10 cellular contexts compared by ENCODE assay signal in the genomic region with DNA sequence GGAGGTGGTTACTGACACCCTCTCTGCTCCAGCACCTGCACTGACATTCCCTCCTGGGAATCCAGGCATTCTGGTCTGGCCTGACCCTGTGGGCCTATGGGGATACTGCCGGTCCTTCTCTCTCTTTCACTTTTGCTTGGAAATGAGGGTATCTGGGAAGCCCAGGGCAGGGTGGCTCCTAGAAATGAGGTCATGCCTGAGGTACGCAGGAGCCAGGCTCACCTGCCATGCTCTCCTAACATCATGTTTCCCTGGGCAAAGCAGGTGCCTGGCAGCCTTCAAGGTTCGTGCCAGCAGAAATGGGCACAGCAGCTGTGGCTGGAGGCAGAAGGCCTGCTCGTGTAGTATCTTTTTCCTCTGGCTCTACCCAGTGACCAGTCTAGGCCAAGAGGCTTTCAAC. TPM values are rescaled to one million over a fixed set of nuclear protein-coding genes. Genes with fewer than 3 reads are reported as not detected.
A peak's percentile ranks its signal among the peaks of the same experiment; 100 is the strongest.
DNase-seq lines count a peak whose midpoint lies in the region; ATAC-seq, FAIRE-seq and TF ChIP-seq lines count a peak whose summit lies in the region.
"Had no signal": no experiment of that assay in that cellular context is flagged by ENCODE, and none has a peak within 500 bp of the region (broad histone marks: within the 10 kb centered on the region; RNA-seq: fewer than 3 reads in every experiment).

No MANE protein-coding gene starts in this region.

- no peaks in the 10 kb centered on the region for H3K36me3 Mint-ChIP-seq in brain
- H3K36me3 Mint-ChIP-seq in glutamatergic neuron (ENCODE audit: unreplicated experiment) = no peaks in the 10 kb centered on the region

- H3K27me3 ChIP-seq in Loucy (ENCODE audit: insufficient read depth, low read length, poor library complexity, severe bottlenecking) (no peaks in the 10 kb centered on the region), keratinocyte (ENCODE audit: control insufficient read depth, extremely low read depth, insufficient read depth, low read length) (no peaks in the 10 kb centered on the region), spleen (replicated peaks in 1 of 7) (peaks cover 0 to 45% (median 0%) of the 10 kb centered on the region in 7 donors)

- TF ChIP-seq CTCF in Loucy (conservative IDR thresholded peaks at IDR 0.05; ENCODE audit: low read length) (no peak), brain (conservative IDR thresholded peaks at IDR 0.05) (no peak), keratinocyte (optimal IDR thresholded peaks at IDR 0.05 in 1 of 3, IDR thresholded peaks at IDR 0.05 in 1 of 3, conservative IDR thresholded peaks at IDR 0.05 in 1 of 3; ENCODE audit: extremely low read depth in 1 of 3, insufficient read depth in 2 of 3, low read length in 3 of 3) (no peak), spleen (IDR thresholded peaks at IDR 0.05 in 8 of 11, conservative IDR thresholded peaks at IDR 0.05 in 3 of 11) (no peak), glutamatergic neuron (IDR thresholded peaks at IDR 0.05; ENCODE audit: partially characterized antibody, unreplicated experiment) (no peak)

- H3K27me3 Mint-ChIP-seq in brain (peaks cover 43% of the 10 kb centered on the region), glutamatergic neuron (ENCODE audit: unreplicated experiment) (peaks cover 15% of the 10 kb centered on the region)

- H3K4me1 ChIP-seq in Loucy (ENCODE audit: insufficient read depth, low read length, poor library complexity, severe bottlenecking) = peaks cover 40% of the 10 kb centered on the region
- H3K4me1 ChIP-seq in keratinocyte (ENCODE audit: control insufficient read depth, extremely low read depth, insufficient read depth, low read length) = peaks cover 64% of the 10 kb centered on the region
- peaks cover 12 to 100% (median 57%) of the 10 kb centered on the region in 6 donors for H3K4me1 ChIP-seq in spleen

- H3K27ac Mint-ChIP-seq in brain = peak overlapping the region in 4 of 5 experiments; percentile 63 to 92 (median 82)
- no peak overlapping the region for H3K27ac Mint-ChIP-seq in glutamatergic neuron (ENCODE audit: unreplicated experiment)
- H3K27ac Mint-ChIP-seq: progenitor cell of endocrine pancreas had no signal

- WGBS in spleen, 5 donors = 57 to 74% (median 62%) methylated on average over 4 of the region's 4 CpGs

- H2AFZ ChIP-seq in Loucy (ENCODE audit: low read length) (no peak overlapping the region), keratinocyte (ENCODE audit: control insufficient read depth, low read length) (no peak overlapping the region)

- H3K4me2 ChIP-seq in Loucy (ENCODE audit: low read depth, low read length, poor library complexity, severe bottlenecking) (peak overlapping the region; percentile 0), keratinocyte (ENCODE audit: control insufficient read depth, extremely low read depth, insufficient read depth, low read depth, low read length) (peak overlapping the region; percentile 90)

- H3K9me2 ChIP-seq in Loucy (replicated peaks; ENCODE audit: low read depth, low read length) = no peaks in the 10 kb centered on the region

- FAIRE-seq in keratinocyte (lab: Jason Lieb, UNC) = peak; percentile 59

- H3K36me3 ChIP-seq in Loucy (ENCODE audit: insufficient read depth, low read length) = no peaks in the 10 kb centered on the region
- peaks cover 21 to 51% of the 10 kb centered on the region in 2 experiments for H3K36me3 ChIP-seq in keratinocyte (ENCODE audit: control insufficient read depth in 2 of 2, extremely low read depth in 1 of 2, insufficient read depth in 2 of 2, low read length in 2 of 2)
- no peaks in the 10 kb centered on the region for H3K36me3 ChIP-seq in spleen

- H3K79me2 ChIP-seq in Loucy (ENCODE audit: insufficient read depth, low read length) (peaks cover 13% of the 10 kb centered on the region; the same call in 1 of the 2 replicates), keratinocyte (ENCODE audit: control insufficient read depth, insufficient read depth, low read length) (peaks cover 72% of the 10 kb centered on the region)

- H3K9me3 Mint-ChIP-seq in brain (peaks cover 0 to 7% (median 0%) of the 10 kb centered on the region in 5 experiments), glutamatergic neuron (ENCODE audit: unreplicated experiment) (peaks cover 3% of the 10 kb centered on the region)

- intact Hi-C loops in spleen (cut with DNase I; ENCODE audit: low total_unique reads) (no loop called here), sciatic nerve (cut with DNase I) (no loop called here)

- dilution Hi-C loops in keratinocyte (cut with MboI; ENCODE audit: extremely low pct_ligation_motif_present, low sequenced_read_pairs) = no loop called here

- H4K20me1 ChIP-seq in Loucy (ENCODE audit: insufficient read depth, low read length, poor library complexity, severe bottlenecking) = peaks cover 5% of the 10 kb centered on the region
- H4K20me1 ChIP-seq in keratinocyte (ENCODE audit: control insufficient read depth, extremely low read depth, insufficient read depth, low read length) = peaks cover 4% of the 10 kb centered on the region

- no peaks in the 10 kb centered on the region for H3K9me1 ChIP-seq in keratinocyte (ENCODE audit: control insufficient read depth, extremely low read depth, insufficient read depth, low read length)

- H3K9ac ChIP-seq in Loucy (ENCODE audit: low read depth, low read length, poor library complexity, severe bottlenecking) (no peak overlapping the region), keratinocyte (ENCODE audit: control insufficient read depth, extremely low read depth, insufficient read depth, low read length) (peak overlapping the region; percentile 94)

- DNase-seq in keratinocyte (ENCODE audit: low read depth, low spot score) (no peak), spleen (no peak), foreskin melanocyte (no peak), glutamatergic neuron (no peak), sciatic nerve (ENCODE audit: low spot score) (no peak)
- DNase-seq: NCI-H1694 treated with DMSO at 0.1 percent for 48 hours had no signal

- no peak for TF ChIP-seq POLR2A in spleen (IDR thresholded peaks at IDR 0.05)

- H3F3A ChIP-seq in Loucy (ENCODE audit: low read depth) = no peaks in the 10 kb centered on the region

- H3K9me3 ChIP-seq in Loucy (ENCODE audit: insufficient read depth, low read depth, low read length) (no peaks in the 10 kb centered on the region), keratinocyte (ENCODE audit: control insufficient read depth, low read depth, low read length) (no peaks in the 10 kb centered on the region), spleen (no peaks in the 10 kb centered on the region)

- H3K4me3 ChIP-seq in Loucy (ENCODE audit: low read length, poor library complexity, severe bottlenecking) (no peak overlapping the region), keratinocyte (ENCODE audit: control insufficient read depth in 2 of 3, extremely low read depth in 1 of 3, insufficient read depth in 2 of 3, low read depth in 1 of 3, low read length in 3 of 3) (peak overlapping the region; percentile 82 to 97 (median 86)), spleen (no peak overlapping the region)

- ATAC-seq in GM21526 (IDR thresholded peaks at IDR 0.05; ENCODE audit: low FRiP score, unreplicated experiment) (no peak), sciatic nerve (no peak)

- H3K27ac ChIP-seq in keratinocyte (ENCODE audit: control insufficient read depth, insufficient read depth, low read length) = peak overlapping the region; percentile 91
- peak overlapping the region in 7 of 8 donors; percentile 34 to 88 (median 71) for H3K27ac ChIP-seq in spleen

- H3K4me1 Mint-ChIP-seq in brain = peaks cover 69% of the 10 kb centered on the region
- peaks cover 16% of the 10 kb centered on the region for H3K4me1 Mint-ChIP-seq in glutamatergic neuron (ENCODE audit: low read depth, unreplicated experiment)

- H3K4me3 Mint-ChIP-seq in brain (peak overlapping the region in 2 of 5 experiments; percentile 7 to 58), glutamatergic neuron (ENCODE audit: unreplicated experiment) (no peak overlapping the region)

RNA-seq across cellular contexts. Expression of gene ITGA3, which starts 3.3 kb away (rescaled TPM):
- polyA plus RNA-seq in brain (ENCODE audit: insufficient read depth, low read depth, low replicate concordance) = 41.3 TPM
- 427 to 733 TPM (median 708 TPM) in 3 replicates for polyA plus RNA-seq in keratinocyte
- 311 TPM for polyA plus RNA-seq in keratinocyte (2011; ENCODE audit: low read depth)
- 216 and 405 TPM in 2 replicates for polyA plus RNA-seq in keratinocyte (2011; cell fraction: cytosol; rRNA removed)
- 1,779 and 2,144 TPM in 2 replicates for polyA plus RNA-seq in keratinocyte (2011; cell fraction: nucleus; rRNA removed)
- polyA plus RNA-seq in keratinocyte (2012; ENCODE audit: low replicate concordance) = 460 and 965 TPM in 2 replicates
- 1,193 to 2,515 TPM (median 1,361 TPM) in 3 replicates for polyA minus RNA-seq in keratinocyte
- polyA minus RNA-seq in keratinocyte (2011; cell fraction: cytosol; rRNA and poly(A)+ RNA removed) = 897 TPM
- polyA minus RNA-seq in keratinocyte (2011; cell fraction: nucleus; rRNA and poly(A)+ RNA removed) = 2,521 and 2,609 TPM in 2 replicates
- total RNA-seq in spleen = 10 to 100 TPM; 22.7 to 52.3 (median 41.1) TPM
- polyA plus RNA-seq in spleen = 10 to 100 TPM in 1 of 3 donors, 1 to 10 TPM in 2; 5.5 to 16.6 (median 8.1) TPM
- 13.2 TPM for total RNA-seq in glutamatergic neuron (ENCODE audit: unreplicated experiment)
- total RNA-seq in sciatic nerve = 70.1 TPM

RNA-seq across cellular contexts. Expression of gene PDK2, which starts 35.9 kb away (rescaled TPM):
- polyA plus RNA-seq in brain (ENCODE audit: insufficient read depth, low read depth, low replicate concordance) = 80.8 TPM
- 7.5 to 24.1 TPM (median 8.6 TPM) in 3 replicates for polyA plus RNA-seq in keratinocyte
- 2.1 TPM for polyA plus RNA-seq in keratinocyte (2011; ENCODE audit: low read depth)
- polyA plus RNA-seq in keratinocyte (2011; cell fraction: cytosol; rRNA removed) = 19.2 and 30.7 TPM in 2 replicates
- 21.7 and 30.4 TPM in 2 replicates for polyA plus RNA-seq in keratinocyte (2011; cell fraction: nucleus; rRNA removed)
- 5.9 and 11.2 TPM in 2 replicates for polyA plus RNA-seq in keratinocyte (2012; ENCODE audit: low replicate concordance)
- polyA minus RNA-seq in keratinocyte = 21.8 to 28.3 TPM (median 21.9 TPM) in 3 replicates
- 18.8 TPM for polyA minus RNA-seq in keratinocyte (2011; cell fraction: cytosol; rRNA and poly(A)+ RNA removed)
- 11.7 and 14.0 TPM in 2 replicates for polyA minus RNA-seq in keratinocyte (2011; cell fraction: nucleus; rRNA and poly(A)+ RNA removed)
- total RNA-seq in spleen = 10 to 100 TPM; 22.9 to 41.5 (median 26.1) TPM
- polyA plus RNA-seq in spleen = 10 to 100 TPM in 1 of 3 donors, 1 to 10 TPM in 2; 8.7 to 16.9 (median 9.5) TPM
- 36.9 TPM for total RNA-seq in glutamatergic neuron (ENCODE audit: unreplicated experiment)
- total RNA-seq in sciatic nerve = 48.6 TPM

Comparison
In these comparisons a context has a peak if more than half of its experiments do, and no peak if none do; other contexts are left out.
1. H3K4me3 ChIP-seq: peak in keratinocyte (3 of 3); none in Loucy (single experiment) and spleen (0 of 8).